Comparison of ENCODE assay signal across 11 cellular contexts in the genomic region with DNA sequence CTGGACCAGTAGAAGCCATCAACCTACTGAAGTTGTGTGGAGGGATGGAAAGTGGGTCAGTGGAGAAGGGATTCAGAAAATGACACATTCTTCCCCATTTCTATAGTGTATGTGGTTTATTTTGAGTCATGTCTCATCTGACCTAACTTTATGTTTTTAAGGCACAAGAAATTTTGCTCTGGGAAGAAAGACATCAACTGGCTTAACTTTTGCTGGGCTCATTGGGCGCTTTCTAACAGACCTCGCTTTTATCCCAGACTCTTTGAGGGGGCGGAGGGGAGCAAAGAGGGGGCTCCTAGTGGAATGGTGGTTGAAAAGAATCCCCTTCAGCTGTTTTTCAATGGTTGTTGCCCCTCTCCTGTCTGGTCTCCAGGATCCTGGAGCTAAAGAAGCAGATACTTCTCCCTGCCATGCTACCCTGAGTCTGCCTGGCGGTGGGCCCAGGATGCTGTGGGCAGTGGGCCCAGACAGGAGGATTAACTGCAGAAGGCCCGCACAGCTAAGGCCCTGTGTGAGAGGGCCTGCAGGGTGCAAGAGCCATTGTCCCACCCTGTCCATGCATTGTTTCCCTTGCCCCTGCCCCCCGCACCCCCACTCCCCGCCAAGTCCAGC. TPM values are rescaled to one million over a fixed set of nuclear protein-coding genes. Genes with fewer than 3 reads are reported as not detected.
DNase-seq lines count a peak whose midpoint lies in the region; ATAC-seq, FAIRE-seq and TF ChIP-seq lines count a peak whose summit lies in the region.
"Had no signal": no experiment of that assay in that cellular context is flagged by ENCODE, and none has a peak within 500 bp of the region (broad histone marks: within the 10 kb centered on the region; RNA-seq: fewer than 3 reads in every experiment).

No MANE protein-coding gene starts in this region.

- no peak for TF ChIP-seq CTCF in natural killer cell (IDR thresholded peaks at IDR 0.05)
- no peak for TF ChIP-seq CTCF in astrocyte (IDR thresholded peaks at IDR 0.05; ENCODE audit: insufficient read depth, low read depth, low read length)

- H3K4me1 ChIP-seq in astrocyte (ENCODE audit: insufficient read depth, low read length) = peaks cover 12% of the 10 kb centered on the region
- peaks cover 14% of the 10 kb centered on the region for H3K4me1 ChIP-seq in mesenchymal stem cell (ENCODE audit: control insufficient read depth, insufficient read depth, low read depth, low read length)

- H3K4me2 ChIP-seq in astrocyte (ENCODE audit: low read length) (peak overlapping the region; percentile 3), mesenchymal stem cell (ENCODE audit: low read length, poor library complexity, severe bottlenecking) (no peak overlapping the region)

- H3K9me3 ChIP-seq in astrocyte (ENCODE audit: insufficient read depth, low read depth, low read length) (no peaks in the 10 kb centered on the region), mesenchymal stem cell (ENCODE audit: control insufficient read depth, low read length) (no peaks in the 10 kb centered on the region)

- peaks cover 5 to 13% of the 10 kb centered on the region in 2 donors for H3K4me1 Mint-ChIP-seq in natural killer cell
- peaks cover 0 to 3% of the 10 kb centered on the region in 2 donors for H3K4me1 Mint-ChIP-seq in natural killer cell treated with Interleukin-12 subunit alpha and Interleukin-12 subunit beta and Interleukin-15 and Interleukin-18, amount 100 ng/mL, for 72 hours (ENCODE audit: low read depth in 2 of 2)
- peaks cover 36% of the 10 kb centered on the region for H3K4me1 Mint-ChIP-seq in astrocyte (ENCODE audit: low read depth, unreplicated experiment)

- peaks cover 45% of the 10 kb centered on the region for H3K79me2 ChIP-seq in astrocyte (ENCODE audit: insufficient read depth, low read length)

- H3K36me3 ChIP-seq in astrocyte (ENCODE audit: insufficient read depth, low read length) (peaks cover 38% of the 10 kb centered on the region), mesenchymal stem cell (ENCODE audit: control insufficient read depth in 1 of 2, insufficient read depth in 2 of 2, low read depth in 1 of 2, low read length in 2 of 2) (peaks cover 67 to 72% of the 10 kb centered on the region in 2 experiments)

- H3K23ac ChIP-seq in mesenchymal stem cell (ENCODE audit: low read length in 2 of 2) = no peak overlapping the region

- H3K36me3 Mint-ChIP-seq in natural killer cell = peaks cover 5% of the 10 kb centered on the region
- H3K36me3 Mint-ChIP-seq in natural killer cell treated with Interleukin-12 subunit alpha and Interleukin-12 subunit beta and Interleukin-15 and Interleukin-18, amount 100 ng/mL, for 72 hours = no peaks in the 10 kb centered on the region
- peaks cover 30% of the 10 kb centered on the region for H3K36me3 Mint-ChIP-seq in astrocyte (ENCODE audit: low read depth, unreplicated experiment)

- H3K27me3 Mint-ChIP-seq in natural killer cell (ENCODE audit: low read depth in 2 of 2) (no peaks in the 10 kb centered on the region), astrocyte (ENCODE audit: low read depth, unreplicated experiment) (peaks cover 3% of the 10 kb centered on the region)
- H3K27me3 Mint-ChIP-seq in natural killer cell treated with Interleukin-12 subunit alpha and Interleukin-12 subunit beta and Interleukin-15 and Interleukin-18, amount 100 ng/mL, for 72 hours = no peaks in the 10 kb centered on the region

- H3K79me1 ChIP-seq in mesenchymal stem cell (replicated peaks; ENCODE audit: low read length, poor library complexity, severe bottlenecking) = peaks cover 39% of the 10 kb centered on the region

- H3K14ac ChIP-seq in mesenchymal stem cell (ENCODE audit: low read length in 2 of 2) = no peak overlapping the region

- H3K9me3 Mint-ChIP-seq in natural killer cell = no peaks in the 10 kb centered on the region
- no peaks in the 10 kb centered on the region for H3K9me3 Mint-ChIP-seq in natural killer cell treated with Interleukin-12 subunit alpha and Interleukin-12 subunit beta and Interleukin-15 and Interleukin-18, amount 100 ng/mL, for 72 hours
- no peaks in the 10 kb centered on the region for H3K9me3 Mint-ChIP-seq in astrocyte (ENCODE audit: unreplicated experiment)

- no peak overlapping the region for H3K18ac ChIP-seq in mesenchymal stem cell (ENCODE audit: low read depth in 1 of 2, low read length in 2 of 2)

- no peak overlapping the region for H4K8ac ChIP-seq in mesenchymal stem cell (ENCODE audit: low read length)

- H3K4me3 ChIP-seq in astrocyte (ENCODE audit: insufficient read depth, low read depth, low read length) = no peak overlapping the region
- H3K4me3 ChIP-seq in mesenchymal stem cell (ENCODE audit: insufficient read depth in 1 of 2, low read depth in 1 of 2, low read length in 2 of 2) = no peak overlapping the region

- no peak overlapping the region for H2AFZ ChIP-seq in astrocyte (ENCODE audit: low read depth, low read length)
- H2AFZ ChIP-seq in mesenchymal stem cell (ENCODE audit: low read depth, low read length) = no peak overlapping the region

- no peak for FAIRE-seq in astrocyte (lab: Jason Lieb, UNC)

- H4K20me1 ChIP-seq in astrocyte (ENCODE audit: insufficient read depth, low read length) = peaks cover 65% of the 10 kb centered on the region

- H2AK5ac ChIP-seq in mesenchymal stem cell (ENCODE audit: low read length, severe bottlenecking) = no peak overlapping the region

- no peak overlapping the region for H4K91ac ChIP-seq in mesenchymal stem cell (ENCODE audit: low read length)

- H3K27ac Mint-ChIP-seq in natural killer cell = peak overlapping the region; percentile 20 to 84
- H3K27ac Mint-ChIP-seq in natural killer cell treated with Interleukin-12 subunit alpha and Interleukin-12 subunit beta and Interleukin-15 and Interleukin-18, amount 100 ng/mL, for 72 hours = no peak overlapping the region
- no peak overlapping the region for H3K27ac Mint-ChIP-seq in astrocyte (ENCODE audit: unreplicated experiment)

- DNase-seq in natural killer cell (no peak), astrocyte (ENCODE audit: low read depth) (no peak), medulla oblongata (ENCODE audit: extremely low spot score) (peak; percentile 77), hepatic stellate cell (ENCODE audit: low spot score) (no peak), NCI-H2107 treated with DMSO at 0.1 percent for 48 hours (lab: John Stamatoyannopoulos, UW; ENCODE audit: unreplicated experiment) (no peak), mesenchymal stem cell (no peak)
- DNase-seq in natural killer cell treated with Interleukin-12 subunit alpha and Interleukin-12 subunit beta and Interleukin-15 and Interleukin-18, amount 100 ng/mL, for 72 hours (ENCODE audit: low spot score) = no peak
- no peak for DNase-seq in stimulated activated CD4-positive, alpha-beta T cell treated with anti-CD3 and anti-CD28 coated beads, Interleukin-4, amount 100 ng/mL, for 24 hours
- DNase-seq: mesendoderm, NCI-H510A had no signal

- peak overlapping the region; percentile 13 for H3K4me3 Mint-ChIP-seq in natural killer cell
- no peak overlapping the region for H3K4me3 Mint-ChIP-seq in natural killer cell treated with Interleukin-12 subunit alpha and Interleukin-12 subunit beta and Interleukin-15 and Interleukin-18, amount 100 ng/mL, for 72 hours
- no peak overlapping the region for H3K4me3 Mint-ChIP-seq in astrocyte (ENCODE audit: unreplicated experiment)

- no peak overlapping the region for H2BK5ac ChIP-seq in mesenchymal stem cell (ENCODE audit: low read depth, low read length, poor library complexity, severe bottlenecking)

- ATAC-seq in natural killer cell = no peak
- ATAC-seq in natural killer cell treated with Interleukin-12 subunit alpha and Interleukin-12 subunit beta and Interleukin-15 and Interleukin-18, amount 100 ng/mL, for 72 hours = no peak
- ATAC-seq: HCT116 had no signal

- H3K4ac ChIP-seq in mesenchymal stem cell (ENCODE audit: low read depth in 1 of 2, low read length in 2 of 2) = no peak overlapping the region

- H2BK15ac ChIP-seq in mesenchymal stem cell (ENCODE audit: low read depth, poor library complexity, severe bottlenecking) = no peak overlapping the region

- H2BK120ac ChIP-seq in mesenchymal stem cell (ENCODE audit: low read depth, low read length) = no peak overlapping the region

- intact Hi-C loops in natural killer cell (cut with micrococcal nuclease) = no loop called here

- H2BK12ac ChIP-seq in mesenchymal stem cell (ENCODE audit: low read length in 2 of 2) = no peak overlapping the region

- no peak overlapping the region for H3K9ac ChIP-seq in astrocyte (ENCODE audit: low read length)
- no peak overlapping the region for H3K9ac ChIP-seq in mesenchymal stem cell (ENCODE audit: low read length)

- no peak overlapping the region for H3K27ac ChIP-seq in astrocyte (ENCODE audit: low read depth, low read length)
- H3K27ac ChIP-seq in mesenchymal stem cell (ENCODE audit: low read length, poor library complexity, severe bottlenecking) = no peak overlapping the region

- no peaks in the 10 kb centered on the region for H3K27me3 ChIP-seq in astrocyte (ENCODE audit: insufficient read depth, low read length)
- no peaks in the 10 kb centered on the region for H3K27me3 ChIP-seq in mesenchymal stem cell (ENCODE audit: control insufficient read depth in 1 of 2, insufficient read depth in 1 of 2, low read length in 2 of 2)

- WGBS in mesenchymal stem cell = 95% methylated on average over 6 of the region's 7 CpGs

RNA-seq across cellular contexts. Expression of gene CSRNP1, which starts 14.5 kb away (rescaled TPM):
- total RNA-seq in natural killer cell (100 to 1,000 TPM; 208 to 300 (median 253) TPM), astrocyte (42.3 and 47.0 TPM in 2 replicates)
- 10 to 100 TPM; 10.8 to 18.4 TPM for total RNA-seq in natural killer cell treated with Interleukin-12 subunit alpha and Interleukin-12 subunit beta and Interleukin-15 and Interleukin-18, amount 100 ng/mL, for 72 hours
- 16.6 TPM for polyA plus RNA-seq in mesenchymal stem cell (2013, experiment 1 of 2)
- 15.6 TPM for polyA plus RNA-seq in mesenchymal stem cell (2013, experiment 2 of 2)

RNA-seq across cellular contexts. Expression of gene TTC21A, which starts 31.4 kb away (rescaled TPM):
- 1 to 10 TPM; 2.1 to 3.9 (median 2.4) TPM for total RNA-seq in natural killer cell
- total RNA-seq in natural killer cell treated with Interleukin-12 subunit alpha and Interleukin-12 subunit beta and Interleukin-15 and Interleukin-18, amount 100 ng/mL, for 72 hours = 1 to 10 TPM in 1 of 2 donors, under 1 TPM in 1; 0.12 to 1.8 TPM
- 3.9 and 4.1 TPM in 2 replicates for total RNA-seq in astrocyte
- 3.1 TPM for polyA plus RNA-seq in mesenchymal stem cell (2013, experiment 1 of 2)
- 2.8 TPM for polyA plus RNA-seq in mesenchymal stem cell (2013, experiment 2 of 2)

RNA-seq across cellular contexts. Expression of gene GORASP1, which starts 31.5 kb away (rescaled TPM):
- total RNA-seq in natural killer cell (10 to 100 TPM; 20.2 to 21.3 (median 20.8) TPM), astrocyte (39.5 and 45.6 TPM in 2 replicates)
- total RNA-seq in natural killer cell treated with Interleukin-12 subunit alpha and Interleukin-12 subunit beta and Interleukin-15 and Interleukin-18, amount 100 ng/mL, for 72 hours = 10 to 100 TPM; 12.9 to 16.6 TPM
- polyA plus RNA-seq in mesenchymal stem cell (2013, experiment 1 of 2) = 26.3 TPM
- 24.9 TPM for polyA plus RNA-seq in mesenchymal stem cell (2013, experiment 2 of 2)

RNA-seq across cellular contexts. Expression of gene XIRP1, which starts 53.5 kb away (rescaled TPM):
- total RNA-seq in natural killer cell = under 1 TPM; 0.14 to 0.40 (median 0.24) TPM
- total RNA-seq in natural killer cell treated with Interleukin-12 subunit alpha and Interleukin-12 subunit beta and Interleukin-15 and Interleukin-18, amount 100 ng/mL, for 72 hours = under 1 TPM; 0.22 to 0.43 TPM
- total RNA-seq in astrocyte = 1.1 and 1.5 TPM in 2 replicates
- 0.08 TPM for polyA plus RNA-seq in mesenchymal stem cell (2013, experiment 1 of 2)
- polyA plus RNA-seq in mesenchymal stem cell (2013, experiment 2 of 2) = 0.03 TPM

Comparison
In these comparisons a context has a peak if more than half of its experiments do, and no peak if none do; other contexts are left out.
1. H3K27ac Mint-ChIP-seq: peak in natural killer cell (2 of 2); none in natural killer cell treated with Interleukin-12 subunit alpha and Interleukin-12 subunit beta and Interleukin-15 and Interleukin-18, amount 100 ng/mL, for 72 hours (0 of 2) and astrocyte (single experiment).